Comparison of ENCODE assay signal across 1 cellular context in the genomic region with DNA sequence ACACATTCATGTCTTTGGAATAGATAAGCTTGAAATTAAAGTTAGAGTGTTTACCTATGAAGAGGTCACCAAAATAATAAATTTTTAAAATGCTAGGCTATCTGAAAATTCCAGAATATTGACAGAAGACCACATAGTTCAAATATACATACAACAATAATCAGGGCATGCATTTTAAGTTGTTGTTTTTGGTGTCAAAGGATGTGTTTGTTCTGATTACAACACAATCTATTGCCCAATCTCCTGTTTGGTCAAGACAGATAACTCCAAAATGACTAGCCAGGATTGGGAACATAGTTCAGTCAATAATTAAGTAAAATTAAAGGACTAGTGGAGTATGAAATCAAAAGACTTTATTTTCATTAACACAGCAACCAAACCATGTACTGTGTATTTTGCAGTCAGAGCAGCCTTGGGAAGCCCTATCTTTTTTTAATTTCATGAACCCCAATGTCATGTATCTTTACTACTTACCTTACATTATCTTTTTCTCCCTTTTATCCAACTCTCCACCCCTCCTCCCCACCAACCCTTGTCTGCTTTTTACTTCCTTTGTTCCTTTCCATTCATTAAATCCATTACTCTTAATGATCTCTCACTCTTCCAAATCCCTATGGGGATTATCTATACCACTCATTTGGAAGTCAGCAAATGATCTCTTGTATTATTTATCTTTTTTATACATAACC.
TF ChIP-seq lines count a peak whose summit lies in the region.

No MANE protein-coding gene starts in this region.

TF ChIP-seq in SK-N-SH, 30 proteins besides CTCF, POLR2A, EP300 and RAD21 (continued from another document):
- TF ChIP-seq, protein P1, sequence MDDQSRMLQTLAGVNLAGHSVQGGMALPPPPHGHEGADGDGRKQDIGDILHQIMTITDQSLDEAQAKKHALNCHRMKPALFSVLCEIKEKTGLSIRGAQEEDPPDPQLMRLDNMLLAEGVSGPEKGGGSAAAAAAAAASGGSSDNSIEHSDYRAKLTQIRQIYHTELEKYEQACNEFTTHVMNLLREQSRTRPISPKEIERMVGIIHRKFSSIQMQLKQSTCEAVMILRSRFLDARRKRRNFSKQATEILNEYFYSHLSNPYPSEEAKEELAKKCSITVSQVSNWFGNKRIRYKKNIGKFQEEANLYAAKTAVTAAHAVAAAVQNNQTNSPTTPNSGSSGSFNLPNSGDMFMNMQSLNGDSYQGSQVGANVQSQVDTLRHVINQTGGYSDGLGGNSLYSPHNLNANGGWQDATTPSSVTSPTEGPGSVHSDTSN (IDR thresholded peaks at IDR 0.05): no peak
- TF ChIP-seq FOXM1 (IDR thresholded peaks at IDR 0.05; ENCODE audit: low read depth): no peak
- TF ChIP-seq NRF1 (IDR thresholded peaks at IDR 0.05; ENCODE audit: low read depth, low read length): no peak
- no peak for TF ChIP-seq SMC3 (IDR thresholded peaks at IDR 0.05; ENCODE audit: low read depth, low read length)
- no peak for TF ChIP-seq GATA2 (CRISPR knock-in tag; IDR thresholded peaks at IDR 0.05)
- TF ChIP-seq, protein P2, sequence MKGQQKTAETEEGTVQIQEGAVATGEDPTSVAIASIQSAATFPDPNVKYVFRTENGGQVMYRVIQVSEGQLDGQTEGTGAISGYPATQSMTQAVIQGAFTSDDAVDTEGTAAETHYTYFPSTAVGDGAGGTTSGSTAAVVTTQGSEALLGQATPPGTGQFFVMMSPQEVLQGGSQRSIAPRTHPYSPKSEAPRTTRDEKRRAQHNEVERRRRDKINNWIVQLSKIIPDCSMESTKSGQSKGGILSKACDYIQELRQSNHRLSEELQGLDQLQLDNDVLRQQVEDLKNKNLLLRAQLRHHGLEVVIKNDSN (IDR thresholded peaks at IDR 0.05; ENCODE audit: borderline replicate concordance, low read depth): no peak
- TF ChIP-seq FOXJ3 (CRISPR knock-in tag; IDR thresholded peaks at IDR 0.05): no peak
- no peak for TF ChIP-seq SIN3A (IDR thresholded peaks at IDR 0.05; ENCODE audit: borderline replicate concordance, low read depth, low read length)
- TF ChIP-seq, protein P3, sequence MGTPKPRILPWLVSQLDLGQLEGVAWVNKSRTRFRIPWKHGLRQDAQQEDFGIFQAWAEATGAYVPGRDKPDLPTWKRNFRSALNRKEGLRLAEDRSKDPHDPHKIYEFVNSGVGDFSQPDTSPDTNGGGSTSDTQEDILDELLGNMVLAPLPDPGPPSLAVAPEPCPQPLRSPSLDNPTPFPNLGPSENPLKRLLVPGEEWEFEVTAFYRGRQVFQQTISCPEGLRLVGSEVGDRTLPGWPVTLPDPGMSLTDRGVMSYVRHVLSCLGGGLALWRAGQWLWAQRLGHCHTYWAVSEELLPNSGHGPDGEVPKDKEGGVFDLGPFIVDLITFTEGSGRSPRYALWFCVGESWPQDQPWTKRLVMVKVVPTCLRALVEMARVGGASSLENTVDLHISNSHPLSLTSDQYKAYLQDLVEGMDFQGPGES (IDR thresholded peaks at IDR 0.05; ENCODE audit: low read depth, low read length): no peak
- no peak for TF ChIP-seq ELF1 (IDR thresholded peaks at IDR 0.05)
- no peak for TF ChIP-seq MXI1 (IDR thresholded peaks at IDR 0.05; ENCODE audit: low read depth, low read length)
